14 cellular contexts compared by ENCODE assay signal in the genomic region with DNA sequence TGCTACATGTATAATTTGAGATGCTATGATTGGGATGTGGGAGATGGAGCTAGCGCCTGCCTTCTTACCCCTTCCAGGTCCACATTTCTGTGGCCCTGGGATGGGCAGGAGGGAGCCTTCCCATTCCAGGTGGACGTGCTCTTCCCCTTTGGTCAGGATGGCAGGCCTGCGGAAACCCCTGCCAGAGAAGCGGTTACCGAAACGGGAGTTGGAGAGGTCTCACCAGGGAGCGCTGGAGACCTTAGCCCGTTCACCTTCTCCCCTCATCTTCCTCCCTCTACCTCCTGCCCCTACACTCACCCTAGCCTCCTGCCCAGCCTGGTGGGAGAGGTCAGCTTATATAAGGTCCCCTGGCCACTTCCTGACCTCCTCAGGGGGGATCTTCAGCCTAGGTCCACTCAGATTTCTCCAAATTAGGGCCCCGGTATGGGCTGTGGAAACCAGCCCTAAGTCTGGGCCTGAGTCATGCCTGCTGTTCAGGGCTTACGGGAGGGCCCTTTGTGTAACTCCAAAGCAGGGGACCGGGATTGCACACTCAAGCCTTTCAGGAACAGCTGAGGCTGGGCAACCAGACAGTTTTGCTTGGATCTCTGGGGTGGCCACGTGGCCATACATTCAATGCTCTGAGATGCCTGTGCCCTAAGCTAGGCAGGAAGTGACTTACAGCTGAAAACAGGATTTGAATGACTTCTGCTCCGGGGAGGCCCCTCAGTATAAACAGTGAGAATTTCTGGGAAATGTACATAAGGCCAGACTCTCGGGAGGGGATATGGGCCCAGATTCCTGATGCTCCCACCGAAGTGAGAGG. TPM values are rescaled to one million over a fixed set of nuclear protein-coding genes. Genes with fewer than 3 reads are reported as not detected.
DNase-seq lines count a peak whose midpoint lies in the region; ATAC-seq, FAIRE-seq and TF ChIP-seq lines count a peak whose summit lies in the region.
"Had no signal": no experiment of that assay in that cellular context is flagged by ENCODE, and none has a peak within 500 bp of the region (broad histone marks: within the 10 kb centered on the region; RNA-seq: fewer than 3 reads in every experiment).

No MANE protein-coding gene starts in this region.

- no peak overlapping the region for H3K4me3 ChIP-seq in foreskin fibroblast (ENCODE audit: low read depth in 1 of 2, low read length in 2 of 2)
- H3K4me3 ChIP-seq: right lobe of liver had no signal

- TF ChIP-seq CTCF in foreskin fibroblast (IDR thresholded peaks at IDR 0.05; ENCODE audit: low read depth, low read length): no peak

- DNase-seq in H4 (ENCODE audit: low spot score): peak; percentile 48
- DNase-seq in amniotic stem cell (lab: John Stamatoyannopoulos, UW): peak; percentile 16
- peak; percentile 44 to 64 for DNase-seq in foreskin fibroblast
- peak; percentile 1 for DNase-seq in retina
- DNase-seq in A172 (ENCODE audit: low spot score): no peak
- no peak for DNase-seq in frontal cortex (ENCODE audit: low spot score in 2 of 2)
- DNase-seq: activated naive CD8-positive, alpha-beta T cell treated with anti-CD3 and anti-CD28 coated beads, Interleukin-2, amount 10 ng/mL, durations not matched to agents 7 days and 5 days; CD8-positive, alpha-beta T cell; GOT3; right lobe of liver; stimulated activated naive CD8-positive, alpha-beta T cell treated with anti-CD3 and anti-CD28 coated beads, Interleukin-15, Interleukin-2, amounts not matched to agents 100 U/mL and 50 U/mL, for 24 hours had no signal

- ATAC-seq in GM21576 (IDR thresholded peaks at IDR 0.05; ENCODE audit: unreplicated experiment) (no peak), HG03025 (IDR thresholded peaks at IDR 0.05; ENCODE audit: low FRiP score, unreplicated experiment) (no peak)
- ATAC-seq: CD8-positive, alpha-beta T cell; stimulated activated naive CD8-positive, alpha-beta T cell treated with anti-CD3 and anti-CD28 coated beads, Interleukin-15, Interleukin-2, amounts not matched to agents 100 U/mL and 50 U/mL, for 24 hours had no signal

- FAIRE-seq in frontal cortex (lab: Jason Lieb, UNC): no peak
- FAIRE-seq: GM18507 had no signal

RNA-seq across cellular contexts. Expression of gene MEG3, which starts 10.2 kb away (rescaled TPM):
- not detected in 2 replicates for total RNA-seq in H4 (2014; rRNA removed; shearing (Covaris generic))
- total RNA-seq in A172 (2014; rRNA removed; shearing (Covaris generic)): not detected in 2 replicates
- 95.4 TPM for total RNA-seq in frontal cortex
- total RNA-seq: activated naive CD8-positive, alpha-beta T cell treated with anti-CD3 and anti-CD28 coated beads, Interleukin-2, amount 10 ng/mL, durations not matched to agents 7 days and 5 days; CD8-positive, alpha-beta T cell had no signal

Comparison
In these comparisons a context has a peak if more than half of its experiments do, and no peak if none do; other contexts are left out.
1. DNase-seq: peak in H4 (single experiment), amniotic stem cell (single experiment), foreskin fibroblast (2 of 2) and retina (single experiment); none in A172 (single experiment) and frontal cortex (0 of 2).
2. RNA of gene MEG3, which starts 10.2 kb away (total RNA-seq): 95.4 TPM in frontal cortex (single experiment); not detected in H4 and not detected in A172; every median in the first group is over 10 times any median in the second.